In the genomic region with DNA sequence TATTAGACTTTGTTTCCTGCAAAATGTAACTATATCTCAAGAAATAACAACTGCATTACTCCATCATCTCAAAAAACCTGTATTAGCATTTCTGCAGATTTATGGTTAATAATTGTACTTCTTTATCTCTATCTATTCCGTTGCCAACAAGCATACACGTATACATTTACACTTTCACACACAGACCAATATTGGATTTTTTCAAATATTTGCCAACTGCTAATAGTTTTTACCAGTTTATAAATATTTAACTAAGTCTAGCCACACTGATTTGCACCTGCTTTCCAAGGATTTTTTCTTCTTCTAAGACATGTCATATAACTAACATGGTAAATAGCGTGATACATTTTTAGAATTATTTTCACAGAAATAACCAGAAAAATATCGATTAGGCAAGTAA, we compare ENCODE assay signal across 2 cellular contexts.
TF ChIP-seq lines count a peak whose summit lies in the region.

No MANE protein-coding gene starts in this region.

TF ChIP-seq in GM23338, 12 proteins besides CTCF, POLR2A, EP300 and RAD21:
- TF ChIP-seq EZH2phosphoT487 (IDR thresholded peaks at IDR 0.05; ENCODE audit: unreplicated experiment) (no peak), JUNB (IDR thresholded peaks at IDR 0.05; ENCODE audit: unreplicated experiment) (no peak), NANOG (IDR thresholded peaks at IDR 0.05; ENCODE audit: borderline replicate concordance) (no peak), STAT1 (IDR thresholded peaks at IDR 0.05; ENCODE audit: unreplicated experiment) (no peak), ZNF331 (CRISPR knock-in tag; IDR thresholded peaks at IDR 0.05; ENCODE audit: low read depth) (no peak), CREB1 (CRISPR knock-in tag; IDR thresholded peaks at IDR 0.05; ENCODE audit: low read depth) (no peak), ZNF114 (CRISPR knock-in tag; IDR thresholded peaks at IDR 0.05) (no peak)
- TF ChIP-seq, protein P1, sequence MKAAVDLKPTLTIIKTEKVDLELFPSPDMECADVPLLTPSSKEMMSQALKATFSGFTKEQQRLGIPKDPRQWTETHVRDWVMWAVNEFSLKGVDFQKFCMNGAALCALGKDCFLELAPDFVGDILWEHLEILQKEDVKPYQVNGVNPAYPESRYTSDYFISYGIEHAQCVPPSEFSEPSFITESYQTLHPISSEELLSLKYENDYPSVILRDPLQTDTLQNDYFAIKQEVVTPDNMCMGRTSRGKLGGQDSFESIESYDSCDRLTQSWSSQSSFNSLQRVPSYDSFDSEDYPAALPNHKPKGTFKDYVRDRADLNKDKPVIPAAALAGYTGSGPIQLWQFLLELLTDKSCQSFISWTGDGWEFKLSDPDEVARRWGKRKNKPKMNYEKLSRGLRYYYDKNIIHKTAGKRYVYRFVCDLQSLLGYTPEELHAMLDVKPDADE (IDR thresholded peaks at IDR 0.05) = no peak

TF ChIP-seq in SK-N-SH, 30 proteins besides CTCF, POLR2A, EP300 and RAD21:
- TF ChIP-seq, protein P2, sequence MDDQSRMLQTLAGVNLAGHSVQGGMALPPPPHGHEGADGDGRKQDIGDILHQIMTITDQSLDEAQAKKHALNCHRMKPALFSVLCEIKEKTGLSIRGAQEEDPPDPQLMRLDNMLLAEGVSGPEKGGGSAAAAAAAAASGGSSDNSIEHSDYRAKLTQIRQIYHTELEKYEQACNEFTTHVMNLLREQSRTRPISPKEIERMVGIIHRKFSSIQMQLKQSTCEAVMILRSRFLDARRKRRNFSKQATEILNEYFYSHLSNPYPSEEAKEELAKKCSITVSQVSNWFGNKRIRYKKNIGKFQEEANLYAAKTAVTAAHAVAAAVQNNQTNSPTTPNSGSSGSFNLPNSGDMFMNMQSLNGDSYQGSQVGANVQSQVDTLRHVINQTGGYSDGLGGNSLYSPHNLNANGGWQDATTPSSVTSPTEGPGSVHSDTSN (IDR thresholded peaks at IDR 0.05) = no peak
- TF ChIP-seq MXI1 (IDR thresholded peaks at IDR 0.05; ENCODE audit: low read depth, low read length) (no peak), TEAD4 (IDR thresholded peaks at IDR 0.05; ENCODE audit: borderline replicate concordance, insufficient read depth) (no peak), EZH2phosphoT487 (IDR thresholded peaks at IDR 0.05; ENCODE audit: borderline replicate concordance, low read depth) (no peak), YY1 (IDR thresholded peaks at IDR 0.05; ENCODE audit: low read depth) (no peak), NFIC (IDR thresholded peaks at IDR 0.05; ENCODE audit: borderline replicate concordance) (no peak), POLR2AphosphoS5 (IDR thresholded peaks at IDR 0.05; ENCODE audit: low read depth, low read length) (no peak), ELF1 (IDR thresholded peaks at IDR 0.05) (no peak), FOXJ3 (CRISPR knock-in tag; IDR thresholded peaks at IDR 0.05) (no peak), CHD2 (IDR thresholded peaks at IDR 0.05; ENCODE audit: low read length, partially characterized antibody) (no peak), JUND (IDR thresholded peaks at IDR 0.05) (no peak), RFX5 (IDR thresholded peaks at IDR 0.05; ENCODE audit: low read length) (no peak), SIN3A (IDR thresholded peaks at IDR 0.05; ENCODE audit: borderline replicate concordance, low read depth, low read length) (no peak)
- TF ChIP-seq, protein P3, sequence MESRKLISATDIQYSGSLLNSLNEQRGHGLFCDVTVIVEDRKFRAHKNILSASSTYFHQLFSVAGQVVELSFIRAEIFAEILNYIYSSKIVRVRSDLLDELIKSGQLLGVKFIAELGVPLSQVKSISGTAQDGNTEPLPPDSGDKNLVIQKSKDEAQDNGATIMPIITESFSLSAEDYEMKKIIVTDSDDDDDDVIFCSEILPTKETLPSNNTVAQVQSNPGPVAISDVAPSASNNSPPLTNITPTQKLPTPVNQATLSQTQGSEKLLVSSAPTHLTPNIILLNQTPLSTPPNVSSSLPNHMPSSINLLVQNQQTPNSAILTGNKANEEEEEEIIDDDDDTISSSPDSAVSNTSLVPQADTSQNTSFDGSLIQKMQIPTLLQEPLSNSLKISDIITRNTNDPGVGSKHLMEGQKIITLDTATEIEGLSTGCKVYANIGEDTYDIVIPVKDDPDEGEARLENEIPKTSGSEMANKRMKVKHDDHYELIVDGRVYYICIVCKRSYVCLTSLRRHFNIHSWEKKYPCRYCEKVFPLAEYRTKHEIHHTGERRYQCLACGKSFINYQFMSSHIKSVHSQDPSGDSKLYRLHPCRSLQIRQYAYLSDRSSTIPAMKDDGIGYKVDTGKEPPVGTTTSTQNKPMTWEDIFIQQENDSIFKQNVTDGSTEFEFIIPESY (IDR thresholded peaks at IDR 0.05; ENCODE audit: borderline replicate concordance, low read depth) = no peak
- TF ChIP-seq, protein P4, sequence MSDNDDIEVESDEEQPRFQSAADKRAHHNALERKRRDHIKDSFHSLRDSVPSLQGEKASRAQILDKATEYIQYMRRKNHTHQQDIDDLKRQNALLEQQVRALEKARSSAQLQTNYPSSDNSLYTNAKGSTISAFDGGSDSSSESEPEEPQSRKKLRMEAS (IDR thresholded peaks at IDR 0.05; ENCODE audit: low read depth) = no peak
- TF ChIP-seq, protein P5, sequence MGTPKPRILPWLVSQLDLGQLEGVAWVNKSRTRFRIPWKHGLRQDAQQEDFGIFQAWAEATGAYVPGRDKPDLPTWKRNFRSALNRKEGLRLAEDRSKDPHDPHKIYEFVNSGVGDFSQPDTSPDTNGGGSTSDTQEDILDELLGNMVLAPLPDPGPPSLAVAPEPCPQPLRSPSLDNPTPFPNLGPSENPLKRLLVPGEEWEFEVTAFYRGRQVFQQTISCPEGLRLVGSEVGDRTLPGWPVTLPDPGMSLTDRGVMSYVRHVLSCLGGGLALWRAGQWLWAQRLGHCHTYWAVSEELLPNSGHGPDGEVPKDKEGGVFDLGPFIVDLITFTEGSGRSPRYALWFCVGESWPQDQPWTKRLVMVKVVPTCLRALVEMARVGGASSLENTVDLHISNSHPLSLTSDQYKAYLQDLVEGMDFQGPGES (IDR thresholded peaks at IDR 0.05; ENCODE audit: low read depth, low read length) = no peak
